ENCODE assay signal across 8 cellular contexts in genomic region chr7:102285541-102286236, GRCh38. TPM values are rescaled to one million over a fixed set of nuclear protein-coding genes. Genes with fewer than 3 reads are reported as not detected.
DNase-seq lines count a peak whose midpoint lies in the region; ATAC-seq and TF ChIP-seq lines count a peak whose summit lies in the region.

No MANE protein-coding gene starts in this region.

- H3K4me1 ChIP-seq in SJCRH30 (peaks cover 17% of the 10 kb centered on the region), gastrocnemius medialis (peaks cover 27% of the 10 kb centered on the region in 2 donors)

- H3K27ac ChIP-seq in SJCRH30, result peak overlapping the region; percentile 81
- peak overlapping the region; percentile 83 to 94 (median 90) for H3K27ac ChIP-seq in gastrocnemius medialis

- no peak for TF ChIP-seq POLR2A in gastrocnemius medialis (IDR thresholded peaks at IDR 0.05)

- ATAC-seq in gastrocnemius medialis (no peak), HG02588 (IDR thresholded peaks at IDR 0.05; ENCODE audit: unreplicated experiment) (no peak), GM18517 (IDR thresholded peaks at IDR 0.05; ENCODE audit: unreplicated experiment) (no peak)

- in situ Hi-C loops in gastrocnemius medialis (cut with MboI; ENCODE audit: low sequenced_read_pairs in 4 of 4), result no loop called here

- H3K27me3 ChIP-seq in SJCRH30 (no peaks in the 10 kb centered on the region), gastrocnemius medialis (no peaks in the 10 kb centered on the region)

- DNase-seq in SJCRH30 (peak; percentile 28 to 35), fibroblast of villous mesenchyme (ENCODE audit: low read depth) (no peak), gastrocnemius medialis (no peak), NCI-H524 (lab: John Stamatoyannopoulos, UW) (no peak), NCI-H2196 treated with DMSO at 0.1 percent for 48 hours (lab: John Stamatoyannopoulos, UW; ENCODE audit: unreplicated experiment) (no peak)

- H3K4me3 ChIP-seq in GM12875 (ENCODE audit: low read depth, low read length) (peak overlapping the region; percentile 74), SJCRH30 (peak overlapping the region; percentile 90), fibroblast of villous mesenchyme (ENCODE audit: low read depth, low read length) (peak overlapping the region; percentile 69), gastrocnemius medialis (peak overlapping the region; percentile 85 to 98 (median 90))

- TF ChIP-seq CTCF in GM12875 (IDR thresholded peaks at IDR 0.05; ENCODE audit: borderline replicate concordance, insufficient read depth, low read depth, low read length) (no peak), fibroblast of villous mesenchyme (IDR thresholded peaks at IDR 0.05; ENCODE audit: insufficient read depth, low read depth, low read length) (no peak), gastrocnemius medialis (IDR thresholded peaks at IDR 0.05 in 4 of 5, conservative IDR thresholded peaks at IDR 0.05 in 1 of 5) (no peak)

- H3K9me3 ChIP-seq in SJCRH30 (replicated peaks) (no peaks in the 10 kb centered on the region), gastrocnemius medialis (no peaks in the 10 kb centered on the region)

- intact Hi-C loops in gastrocnemius medialis (cut with DNase I; ENCODE audit: low total_unique reads), result loop anchor here (1.0 to 2.0 kb wide), 2 partner anchors 21 to 78 kb away; no protein-coding TSS in a partner anchor

- H3K36me3 ChIP-seq in SJCRH30 (no peaks in the 10 kb centered on the region), gastrocnemius medialis (no peaks in the 10 kb centered on the region)

RNA-seq across cellular contexts. Expression of gene SH2B2, which starts 1.0 kb away (rescaled TPM):
- total RNA-seq in SJCRH30 (2014; rRNA removed; shearing (Covaris generic)), result 12.3 and 13.4 TPM in 2 replicates
- total RNA-seq in fibroblast of villous mesenchyme (0.43 and 0.97 TPM in 2 replicates), gastrocnemius medialis (10 to 100 TPM; 32.7 to 62.0 (median 43.5) TPM)

Comparison
In these comparisons a context has a peak if more than half of its experiments do, and no peak if none do; other contexts are left out.
1. DNase-seq: peak in SJCRH30 (2 of 2); none in fibroblast of villous mesenchyme (single experiment), gastrocnemius medialis (0 of 2), NCI-H524 (0 of 2) and NCI-H2196 treated with DMSO at 0.1 percent for 48 hours (single experiment).
2. Peak in every context shown above with its lines, with median percentiles within 50 percentile points of each other: H3K4me3 ChIP-seq.